12 cellular contexts compared by ENCODE assay signal in the genomic region with DNA sequence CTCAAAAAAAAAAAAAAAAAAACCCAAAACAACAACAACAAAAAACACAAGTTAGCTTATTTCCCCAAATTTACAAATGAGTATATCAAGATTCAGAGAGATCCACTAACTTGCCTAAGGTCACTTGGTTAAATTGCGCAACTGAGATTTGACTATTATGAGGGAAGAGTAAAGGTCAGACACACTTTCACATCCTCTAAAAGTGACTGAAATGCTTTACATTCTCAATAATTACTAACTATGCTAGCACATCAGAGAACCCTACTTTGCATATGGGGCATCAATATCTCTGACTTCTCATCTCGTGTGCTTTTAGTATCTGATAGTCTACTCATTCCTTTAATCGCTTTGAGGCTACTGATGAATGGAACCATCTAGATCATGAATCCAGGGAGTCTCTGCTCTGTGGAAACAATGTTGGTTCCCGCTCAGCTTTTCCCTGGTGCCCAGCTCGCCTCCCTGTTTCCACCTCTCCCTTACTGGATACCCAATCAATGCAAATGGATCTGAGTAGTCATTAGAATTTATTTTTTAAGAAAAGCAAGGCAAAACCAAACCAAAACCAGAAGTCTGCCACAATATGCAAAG.
DNase-seq lines count a peak whose midpoint lies in the region; ATAC-seq and TF ChIP-seq lines count a peak whose summit lies in the region.
"Had no signal": no experiment of that assay in that cellular context is flagged by ENCODE, and none has a peak within 500 bp of the region (broad histone marks: within the 10 kb centered on the region; RNA-seq: fewer than 3 reads in every experiment).

No MANE protein-coding gene starts in this region.

- H3K36me3 Mint-ChIP-seq in endodermal cell (ENCODE audit: low read depth) = no peaks in the 10 kb centered on the region

- peaks cover 14% of the 10 kb centered on the region for H3K27me3 Mint-ChIP-seq in endodermal cell (ENCODE audit: insufficient read depth)

- peaks cover 12% of the 10 kb centered on the region for H3K27me3 ChIP-seq in endodermal cell (ENCODE audit: control insufficient read depth, insufficient read depth, low read length, poor library complexity, severe bottlenecking)

- no peak overlapping the region for H3K27ac Mint-ChIP-seq in endodermal cell

- DNase-seq in GM20000 (ENCODE audit: low spot score) = peak; percentile 31
- peak; percentile 63 for DNase-seq in MV-4-11 (lab: John Stamatoyannopoulos, UW)
- no peak for DNase-seq in cerebellar nuclear complex (lab: John Stamatoyannopoulos, UW)
- no peak for DNase-seq in DMS79 (lab: John Stamatoyannopoulos, UW)
- no peak for DNase-seq in activated T-cell treated with anti-CD3 and anti-CD28 coated beads for 4 hours
- no peak for DNase-seq in endodermal cell
- DNase-seq: AML-193, left ventricle myocardium superior, NCI-H524, T-helper 2 cell had no signal

- peaks cover 9% of the 10 kb centered on the region for H3K4me1 Mint-ChIP-seq in endodermal cell

- no peak overlapping the region for H3K4me3 ChIP-seq in endodermal cell (ENCODE audit: low read length)

- peak; percentile 90 for ATAC-seq in GM18502 (IDR thresholded peaks at IDR 0.05; ENCODE audit: poor library complexity, unreplicated experiment)
- ATAC-seq in HG03025 (IDR thresholded peaks at IDR 0.05; ENCODE audit: low FRiP score, unreplicated experiment) = peak; percentile 87
- ATAC-seq: left ventricle myocardium superior had no signal

- no peak for TF ChIP-seq CTCF in GM20000 (IDR thresholded peaks at IDR 0.05; ENCODE audit: extremely low read depth, missing control alignments)
- no peak for TF ChIP-seq CTCF in endodermal cell (conservative IDR thresholded peaks at IDR 0.05)

- peaks cover 3% of the 10 kb centered on the region for H3K4me1 ChIP-seq in endodermal cell (ENCODE audit: control insufficient read depth, insufficient read depth, low read length)

- no peak overlapping the region for H3K4me3 Mint-ChIP-seq in endodermal cell

- H3K9me3 Mint-ChIP-seq in endodermal cell = peaks cover 4% of the 10 kb centered on the region

- no peak overlapping the region for H3K27ac ChIP-seq in endodermal cell (ENCODE audit: low read depth, low read length)

- no peaks in the 10 kb centered on the region for H3K36me3 ChIP-seq in endodermal cell (ENCODE audit: control insufficient read depth, insufficient read depth, low read length)

- 93 to 98% methylated on average over 4 to 5 of the region's 5 CpGs for WGBS in endodermal cell (ENCODE audit: insufficient coverage in 1 of 2, insufficient read length in 1 of 2), 2 experiments

- no peak overlapping the region for H3K9ac ChIP-seq in endodermal cell (ENCODE audit: extremely low read depth, low read length, poor library complexity, severe bottlenecking)

- H3K9me3 ChIP-seq in endodermal cell (ENCODE audit: control insufficient read depth, low read length) = no peaks in the 10 kb centered on the region

Comparison
In these comparisons a context has a peak if more than half of its experiments do, and no peak if none do; other contexts are left out.
1. DNase-seq: peak in GM20000 (single experiment) and MV-4-11 (single experiment); none in cerebellar nuclear complex (0 of 2), DMS79 (single experiment), activated T-cell treated with anti-CD3 and anti-CD28 coated beads for 4 hours (single experiment) and endodermal cell (single experiment).